ENCODE assay signal across 23 cellular contexts in genomic region chr15:42373936-42374335, GRCh38. TPM values are rescaled to one million over a fixed set of nuclear protein-coding genes. Genes with fewer than 3 reads are reported as not detected.
DNase-seq lines count a peak whose midpoint lies in the region; ATAC-seq and TF ChIP-seq lines count a peak whose summit lies in the region.
"Had no signal": no experiment of that assay in that cellular context is flagged by ENCODE, and none has a peak within 500 bp of the region (broad histone marks: within the 10 kb centered on the region; RNA-seq: fewer than 3 reads in every experiment).

No MANE protein-coding gene starts in this region.

- 78 to 84% (median 80%) methylated on average over 4 of the region's 4 CpGs for WGBS in psoas muscle, 3 donors

- BruUV-seq in Panc1 (replicated peaks; lab: Mats Ljungman, UMichigan): no TSS peak

- H3K36me3 ChIP-seq in Panc1 (ENCODE audit: control insufficient read depth, insufficient read depth, low read length) (no peaks in the 10 kb centered on the region), psoas muscle (ENCODE audit: insufficient read depth in 1 of 2, low read depth in 1 of 2) (peaks cover 0 to 13% of the 10 kb centered on the region in 2 donors), upper lobe of right lung (no peaks in the 10 kb centered on the region)
- H3K36me3 ChIP-seq: BE2C, HAP-1 had no signal

- H3K4me1 ChIP-seq in Panc1 (ENCODE audit: control insufficient read depth, insufficient read depth, low read length) (no peaks in the 10 kb centered on the region), psoas muscle (peaks cover 42% of the 10 kb centered on the region), upper lobe of right lung (no peaks in the 10 kb centered on the region)
- H3K4me1 ChIP-seq: A549; BE2C; BLaER1 treated with 17β-estradiol and CSF1 and Interleukin-3, amounts not matched to agents 10 nM and 100 nM; HAP-1 had no signal

- TF ChIP-seq CTCF in Panc1 (IDR thresholded peaks at IDR 0.05) (no peak), psoas muscle (IDR thresholded peaks at IDR 0.05) (no peak), upper lobe of right lung (IDR thresholded peaks at IDR 0.05) (no peak)

- CTCF ChIA-PET in Panc1 (lab: Charles Lee): interaction anchor here (0.7 kb wide), 1 partner anchor 11 kb away, joined by 3 read pairs; no protein-coding TSS in a partner anchor

- H3K27me3 ChIP-seq in Panc1 (ENCODE audit: control insufficient read depth, insufficient read depth, low read length) (no peaks in the 10 kb centered on the region), psoas muscle (ENCODE audit: insufficient read depth in 3 of 3, low read length in 2 of 3) (no peaks in the 10 kb centered on the region), upper lobe of right lung (no peaks in the 10 kb centered on the region)
- H3K27me3 ChIP-seq: BE2C; BLaER1 treated with 17β-estradiol and CSF1 and Interleukin-3, amounts not matched to agents 10 nM and 100 nM had no signal

- no peak overlapping the region for H3K4me3 ChIP-seq in Panc1 (ENCODE audit: low read depth in 2 of 2, low read length in 2 of 2)
- no peak overlapping the region for H3K4me3 ChIP-seq in psoas muscle
- no peak overlapping the region for H3K4me3 ChIP-seq in upper lobe of right lung
- H3K4me3 ChIP-seq: A549; BLaER1 treated with 17β-estradiol and CSF1 and Interleukin-3, amounts not matched to agents 10 nM and 100 nM; GM12878; GM23338; HAP-1 had no signal

- POLR2A ChIA-PET in Panc1 (lab: Charles Lee): no interaction called here

- DNase-seq in Panc1 (ENCODE audit: low read depth, low spot score): no peak
- DNase-seq in left lobe of liver (ENCODE audit: low spot score): no peak
- no peak for DNase-seq in psoas muscle
- no peak for DNase-seq in upper lobe of right lung
- DNase-seq in NCI-H1417 treated with DMSO at 0.1 percent for 48 hours (lab: John Stamatoyannopoulos, UW): no peak
- DNase-seq: 8988T; ACHN; AML-193; BE2C; CD4-positive, alpha-beta T cell; CD8-positive, alpha-beta memory T cell; DMS 273 treated with DMSO at 0.1 percent for 48 hours; DMS79; EL; GDM1; HFFc6 had no signal

- H3K27ac ChIP-seq in Panc1 (ENCODE audit: low read length) (no peak overlapping the region), psoas muscle (peak overlapping the region; percentile 96), upper lobe of right lung (no peak overlapping the region)
- H3K27ac ChIP-seq: A549; BLaER1 treated with 17β-estradiol and CSF1 and Interleukin-3, amounts not matched to agents 10 nM and 100 nM had no signal

- intact Hi-C loops in Panc1 (cut with micrococcal nuclease; ENCODE audit: unreplicated experiment) (no loop called here), psoas muscle (cut with DNase I) (no loop called here), upper lobe of right lung (cut with DNase I) (no loop called here)

- in situ Hi-C loops in Panc1 (cut with HindIII; ENCODE audit: low pct_unique_long_range_greater_than_20kb, low sequenced_read_pairs): no loop called here

- H3K9me3 ChIP-seq in Panc1 (ENCODE audit: control insufficient read depth, insufficient read depth, low read depth, low read length): peaks cover 5% of the 10 kb centered on the region; the same call in 1 of the 2 replicates
- H3K9me3 ChIP-seq in psoas muscle: peaks cover 10% of the 10 kb centered on the region
- no peaks in the 10 kb centered on the region for H3K9me3 ChIP-seq in upper lobe of right lung
- H3K9me3 ChIP-seq: A549, BE2C had no signal

- ATAC-seq in Panc1: peak; percentile 48; the same call in 1 of the 2 replicates
- ATAC-seq in left lobe of liver: peak; percentile 12
- peak in 3 of 4 donors; percentile 15 to 22 (median 18) for ATAC-seq in psoas muscle
- ATAC-seq in upper lobe of right lung: peak; percentile 34
- no peak for ATAC-seq in esophagus mucosa
- ATAC-seq in GM21447 (IDR thresholded peaks at IDR 0.05; ENCODE audit: unreplicated experiment): no peak
- ATAC-seq: A549, GM12878, GM23338 had no signal

RNA-seq across cellular contexts. Expression of gene CAPN3, which starts 14.6 kb away (rescaled TPM):
- total RNA-seq in Panc1 (2021; ENCODE audit: unreplicated experiment) (0.31 TPM), left lobe of liver (26.4 TPM), psoas muscle (100 to 1,000 TPM; 216 to 413 (median 266) TPM), upper lobe of right lung (45.4 TPM), esophagus mucosa (4.5 TPM)
- polyA plus RNA-seq in Panc1 (2012; ENCODE audit: insufficient read length): not detected
- 100 to 1,000 TPM; 114 to 214 (median 154) TPM for polyA plus RNA-seq in psoas muscle

Comparison
In these comparisons a context has a peak if more than half of its experiments do, and no peak if none do; other contexts are left out.
1. ATAC-seq: peak in Panc1 (single experiment), left lobe of liver (single experiment), psoas muscle (3 of 4) and upper lobe of right lung (single experiment); none in esophagus mucosa (single experiment) and GM21447 (single experiment).